In the genomic region with DNA sequence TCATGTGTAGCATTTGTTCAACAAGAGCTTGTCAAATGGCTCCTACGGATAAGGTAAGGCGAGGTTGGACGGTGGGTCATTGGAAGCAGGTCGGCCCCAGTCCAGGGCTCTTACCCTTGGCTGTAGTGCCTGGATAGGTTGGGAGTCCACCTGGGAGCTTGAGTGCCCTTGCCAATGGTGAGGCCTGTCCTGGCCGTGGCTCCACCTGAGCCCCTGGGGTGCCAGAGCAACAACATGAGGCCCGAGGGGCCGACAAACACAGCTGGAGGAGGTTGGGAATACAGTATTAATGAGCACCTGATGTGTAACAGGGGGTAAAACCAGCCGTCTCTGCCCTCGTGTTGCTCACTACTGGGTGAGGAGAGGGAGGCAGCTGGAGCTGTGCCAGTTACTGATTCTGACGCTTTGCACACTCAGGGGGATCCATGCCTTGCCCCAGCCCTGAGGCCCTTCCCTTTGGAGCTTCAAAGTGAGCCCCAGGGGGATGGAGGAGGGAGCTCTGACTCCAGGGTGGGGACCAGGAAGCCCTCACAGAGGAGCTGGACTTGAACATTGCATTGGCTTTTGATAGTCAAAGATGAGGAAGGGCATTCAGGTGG, we compare ENCODE assay signal across 17 cellular contexts.
"Had no signal": no experiment of that assay in that cellular context is flagged by ENCODE, and none has a peak within 500 bp of the region (broad histone marks: within the 10 kb centered on the region; RNA-seq: fewer than 3 reads in every experiment).

No MANE protein-coding gene starts in this region.

- H3K4me3 ChIP-seq: ascending aorta, coronary artery, heart right ventricle, left ventricle myocardium inferior, pancreas had no signal

- H3K36me3 ChIP-seq: ascending aorta, heart right ventricle, left ventricle myocardium inferior, pancreas had no signal

- H3K4me1 ChIP-seq: pancreas had no signal

- H3K36me3 Mint-ChIP-seq: activated naive CD4-positive, alpha-beta T cell treated with anti-CD3 and anti-CD28 coated beads, Interleukin-2, amount 10 ng/mL, durations not matched to agents 7 days and 5 days; stimulated activated naive B cell treated with anti-CD40 and anti-IgM and Interleukin-4, amounts not matched to agents 10 μg/mL and 1 μg/mL and 100 μg/mL, for 72 hours had no signal

- H3K4me3 Mint-ChIP-seq: activated CD8-positive, alpha-beta T cell treated with anti-CD3 and anti-CD28 coated beads for 36 hours; activated naive CD4-positive, alpha-beta T cell treated with anti-CD3 and anti-CD28 coated beads, Interleukin-2, amount 10 ng/mL, durations not matched to agents 7 days and 5 days; activated T-cell treated with anti-CD3 and anti-CD28 coated beads, Interleukin-2, amount 50 U/mL, for 4 hours; neural crest cell; stimulated activated naive B cell treated with anti-CD40 and anti-IgM and Interleukin-4, amounts not matched to agents 10 μg/mL and 1 μg/mL and 100 μg/mL, for 72 hours had no signal

- FAIRE-seq: pancreas had no signal

- H3K9me3 Mint-ChIP-seq: activated CD8-positive, alpha-beta T cell treated with anti-CD3 and anti-CD28 coated beads for 36 hours; activated naive CD4-positive, alpha-beta T cell treated with anti-CD3 and anti-CD28 coated beads, Interleukin-2, amount 10 ng/mL, durations not matched to agents 7 days and 5 days; activated T-cell treated with anti-CD3 and anti-CD28 coated beads, Interleukin-2, amount 50 U/mL, for 4 hours; neural crest cell; stimulated activated naive B cell treated with anti-CD40 and anti-IgM and Interleukin-4, amounts not matched to agents 10 μg/mL and 1 μg/mL and 100 μg/mL, for 72 hours had no signal

- H3K27ac ChIP-seq: ascending aorta, coronary artery, left ventricle myocardium inferior, pancreas had no signal

- H3K27me3 ChIP-seq: ascending aorta, heart right ventricle, pancreas had no signal

- H3K4me1 Mint-ChIP-seq: activated naive CD4-positive, alpha-beta T cell treated with anti-CD3 and anti-CD28 coated beads, Interleukin-2, amount 10 ng/mL, durations not matched to agents 7 days and 5 days had no signal

- DNase-seq: activated CD4-positive, alpha-beta T cell treated with anti-CD3 and anti-CD28 coated beads for 48 hours; activated CD4-positive, CD25-positive, alpha-beta regulatory T cell; activated CD8-positive, alpha-beta memory T cell treated with anti-CD3 and anti-CD28 coated beads, Interleukin-2, amount 50 U/mL, for 4 hours; activated CD8-positive, alpha-beta T cell treated with anti-CD3 and anti-CD28 coated beads for 36 hours; activated naive CD4-positive, alpha-beta T cell treated with anti-CD3 and anti-CD28 coated beads, Interleukin-2, amount 10 ng/mL, durations not matched to agents 7 days and 5 days; activated T-cell treated with anti-CD3 and anti-CD28 coated beads, Interleukin-2, amount 50 U/mL, for 4 hours; kidney glomerular epithelial cell; mammary epithelial cell; stimulated activated naive B cell treated with anti-CD40 and anti-IgM and Interleukin-4, amounts not matched to agents 10 μg/mL and 1 μg/mL and 100 μg/mL, for 72 hours; T-helper 9 cell had no signal

- ATAC-seq: activated CD8-positive, alpha-beta T cell treated with anti-CD3 and anti-CD28 coated beads for 36 hours; activated T-cell treated with anti-CD3 and anti-CD28 coated beads, Interleukin-2, amount 50 U/mL, for 4 hours; esophagus mucosa; pancreas; stimulated activated naive B cell treated with anti-CD40 and anti-IgM and Interleukin-4, amounts not matched to agents 10 μg/mL and 1 μg/mL and 100 μg/mL, for 72 hours had no signal

- H3K9me3 ChIP-seq: ascending aorta, heart right ventricle, left ventricle myocardium inferior, pancreas had no signal

- H3K27ac Mint-ChIP-seq: activated CD8-positive, alpha-beta T cell treated with anti-CD3 and anti-CD28 coated beads for 36 hours; activated naive CD4-positive, alpha-beta T cell treated with anti-CD3 and anti-CD28 coated beads, Interleukin-2, amount 10 ng/mL, durations not matched to agents 7 days and 5 days; stimulated activated naive B cell treated with anti-CD40 and anti-IgM and Interleukin-4, amounts not matched to agents 10 μg/mL and 1 μg/mL and 100 μg/mL, for 72 hours had no signal
